Comparison of ENCODE assay signal across 7 cellular contexts in genomic region chr19:11506101-11506555, GRCh38. TPM values are rescaled to one million over a fixed set of nuclear protein-coding genes. Genes with fewer than 3 reads are reported as not detected.
A peak's percentile ranks its signal among the peaks of the same experiment; 100 is the strongest.
DNase-seq lines count a peak whose midpoint lies in the region; ATAC-seq and TF ChIP-seq lines count a peak whose summit lies in the region.

No MANE protein-coding gene starts in this region.

- peak overlapping the region; percentile 60 for H3K27ac ChIP-seq in foreskin keratinocyte

- H3K27me3 ChIP-seq in foreskin keratinocyte: no peaks in the 10 kb centered on the region

- no peaks in the 10 kb centered on the region for H3K4me1 ChIP-seq in foreskin keratinocyte

- TF ChIP-seq POLR2A in GM19193 (IDR thresholded peaks at IDR 0.05; ENCODE audit: extremely low read depth, insufficient read depth, insufficient read length): peak; percentile 11

- DNase-seq in foreskin keratinocyte (no peak), sciatic nerve (ENCODE audit: low spot score) (no peak), cerebellar nuclear complex (lab: John Stamatoyannopoulos, UW) (no peak)
- DNase-seq in stimulated activated CD4-positive, alpha-beta T cell treated with anti-CD3 and anti-CD28 coated beads, Interleukin-1b, Interleukin-23, amount 100 ng/mL, for 48 hours: no peak

- no peak for TF ChIP-seq CTCF in foreskin keratinocyte (conservative IDR thresholded peaks at IDR 0.05)

- ATAC-seq in HG02885 (IDR thresholded peaks at IDR 0.05; ENCODE audit: poor library complexity, unreplicated experiment) (peak; percentile 19), SK-N-SH treated with all-trans-retinoic acid at 6 μM for 48 hours (peak; percentile 15), foreskin keratinocyte (peak; percentile 9), sciatic nerve (peak; percentile 63)

- intact Hi-C loops in sciatic nerve (cut with DNase I): no loop called here

TF ChIP-seq in SK-N-SH treated with all-trans-retinoic acid at 6 μM for 48 hours, 23 proteins besides CTCF, POLR2A, EP300 and RAD21:
- TF ChIP-seq PPARA (CRISPR knock-in tag; IDR thresholded peaks at IDR 0.05; ENCODE audit: borderline replicate concordance) (no peak), SNAI2 (CRISPR knock-in tag; IDR thresholded peaks at IDR 0.05) (no peak), BACH2 (CRISPR knock-in tag; IDR thresholded peaks at IDR 0.05; ENCODE audit: borderline replicate concordance) (no peak), PATZ1 (CRISPR knock-in tag; IDR thresholded peaks at IDR 0.05; ENCODE audit: borderline replicate concordance) (no peak), GLIS3 (CRISPR knock-in tag; IDR thresholded peaks at IDR 0.05) (no peak), ZNF565 (CRISPR knock-in tag; conservative IDR thresholded peaks at IDR 0.05; ENCODE audit: low read depth) (no peak), ISL1 (CRISPR knock-in tag; IDR thresholded peaks at IDR 0.05) (no peak), TOX (CRISPR knock-in tag; IDR thresholded peaks at IDR 0.05; ENCODE audit: borderline replicate concordance) (no peak), CREB5 (CRISPR knock-in tag; IDR thresholded peaks at IDR 0.05; ENCODE audit: low read depth) (no peak), CSDC2 (CRISPR knock-in tag; IDR thresholded peaks at IDR 0.05) (no peak), ARNTL (CRISPR knock-in tag; IDR thresholded peaks at IDR 0.05; ENCODE audit: borderline replicate concordance, low read depth) (no peak), ZC3H10 (CRISPR knock-in tag; IDR thresholded peaks at IDR 0.05) (no peak), ZFP30 (CRISPR knock-in tag; IDR thresholded peaks at IDR 0.05) (no peak), ZNF70 (CRISPR knock-in tag; IDR thresholded peaks at IDR 0.05) (no peak), CSRNP3 (CRISPR knock-in tag; IDR thresholded peaks at IDR 0.05) (no peak), POU6F1 (CRISPR knock-in tag; IDR thresholded peaks at IDR 0.05; ENCODE audit: borderline replicate concordance, low read depth) (no peak), RARB (CRISPR knock-in tag; IDR thresholded peaks at IDR 0.05) (no peak), ZFP3 (CRISPR knock-in tag; IDR thresholded peaks at IDR 0.05) (no peak), OSR1 (CRISPR knock-in tag; IDR thresholded peaks at IDR 0.05) (no peak)
- TF ChIP-seq, protein P1, sequence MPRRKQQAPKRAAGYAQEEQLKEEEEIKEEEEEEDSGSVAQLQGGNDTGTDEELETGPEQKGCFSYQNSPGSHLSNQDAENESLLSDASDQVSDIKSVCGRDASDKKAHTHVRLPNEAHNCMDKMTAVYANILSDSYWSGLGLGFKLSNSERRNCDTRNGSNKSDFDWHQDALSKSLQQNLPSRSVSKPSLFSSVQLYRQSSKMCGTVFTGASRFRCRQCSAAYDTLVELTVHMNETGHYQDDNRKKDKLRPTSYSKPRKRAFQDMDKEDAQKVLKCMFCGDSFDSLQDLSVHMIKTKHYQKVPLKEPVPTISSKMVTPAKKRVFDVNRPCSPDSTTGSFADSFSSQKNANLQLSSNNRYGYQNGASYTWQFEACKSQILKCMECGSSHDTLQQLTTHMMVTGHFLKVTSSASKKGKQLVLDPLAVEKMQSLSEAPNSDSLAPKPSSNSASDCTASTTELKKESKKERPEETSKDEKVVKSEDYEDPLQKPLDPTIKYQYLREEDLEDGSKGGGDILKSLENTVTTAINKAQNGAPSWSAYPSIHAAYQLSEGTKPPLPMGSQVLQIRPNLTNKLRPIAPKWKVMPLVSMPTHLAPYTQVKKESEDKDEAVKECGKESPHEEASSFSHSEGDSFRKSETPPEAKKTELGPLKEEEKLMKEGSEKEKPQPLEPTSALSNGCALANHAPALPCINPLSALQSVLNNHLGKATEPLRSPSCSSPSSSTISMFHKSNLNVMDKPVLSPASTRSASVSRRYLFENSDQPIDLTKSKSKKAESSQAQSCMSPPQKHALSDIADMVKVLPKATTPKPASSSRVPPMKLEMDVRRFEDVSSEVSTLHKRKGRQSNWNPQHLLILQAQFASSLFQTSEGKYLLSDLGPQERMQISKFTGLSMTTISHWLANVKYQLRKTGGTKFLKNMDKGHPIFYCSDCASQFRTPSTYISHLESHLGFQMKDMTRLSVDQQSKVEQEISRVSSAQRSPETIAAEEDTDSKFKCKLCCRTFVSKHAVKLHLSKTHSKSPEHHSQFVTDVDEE (CRISPR knock-in tag; IDR thresholded peaks at IDR 0.05): no peak

RNA-seq across cellular contexts. Expression of gene ZNF653, which starts 0.5 kb away (rescaled TPM):
- 4.0 and 4.5 TPM in 2 replicates for total RNA-seq in foreskin keratinocyte
- 3.0 and 4.2 TPM in 2 replicates for polyA plus RNA-seq in foreskin keratinocyte
- 9.4 TPM for total RNA-seq in sciatic nerve

RNA-seq across cellular contexts. Expression of gene ECSIT, which starts 22.8 kb away (rescaled TPM):
- total RNA-seq in foreskin keratinocyte (28.6 and 29.9 TPM in 2 replicates), sciatic nerve (25.8 TPM)
- 37.0 and 40.6 TPM in 2 replicates for polyA plus RNA-seq in foreskin keratinocyte

RNA-seq across cellular contexts. Expression of gene ELAVL3, which starts 25.3 kb away (rescaled TPM):
- not detected in 2 replicates for total RNA-seq in foreskin keratinocyte
- not detected in 2 replicates for polyA plus RNA-seq in foreskin keratinocyte
- total RNA-seq in sciatic nerve: 0.45 TPM

RNA-seq across cellular contexts. Expression of gene CNN1, which starts 32.5 kb away (rescaled TPM):
- not detected in 2 replicates for total RNA-seq in foreskin keratinocyte
- polyA plus RNA-seq in foreskin keratinocyte: 0.03 TPM in 1 of 2 replicates, not detected in the other
- 35.7 TPM for total RNA-seq in sciatic nerve

RNA-seq across cellular contexts. Expression of gene ELOF1, which starts 52.9 kb away (rescaled TPM):
- 79.1 and 83.8 TPM in 2 replicates for total RNA-seq in foreskin keratinocyte
- polyA plus RNA-seq in foreskin keratinocyte: 115 and 118 TPM in 2 replicates
- 33.7 TPM for total RNA-seq in sciatic nerve

Comparison
In these comparisons a context has a peak if more than half of its experiments do, and no peak if none do; other contexts are left out.
1. ATAC-seq: peak in every context shown above with its lines; median percentile 63 in sciatic nerve; 19 in HG02885; 15 in SK-N-SH treated with all-trans-retinoic acid at 6 μM for 48 hours; 9 in foreskin keratinocyte.